ENCODE assay signal across 20 cellular contexts in the genomic region with DNA sequence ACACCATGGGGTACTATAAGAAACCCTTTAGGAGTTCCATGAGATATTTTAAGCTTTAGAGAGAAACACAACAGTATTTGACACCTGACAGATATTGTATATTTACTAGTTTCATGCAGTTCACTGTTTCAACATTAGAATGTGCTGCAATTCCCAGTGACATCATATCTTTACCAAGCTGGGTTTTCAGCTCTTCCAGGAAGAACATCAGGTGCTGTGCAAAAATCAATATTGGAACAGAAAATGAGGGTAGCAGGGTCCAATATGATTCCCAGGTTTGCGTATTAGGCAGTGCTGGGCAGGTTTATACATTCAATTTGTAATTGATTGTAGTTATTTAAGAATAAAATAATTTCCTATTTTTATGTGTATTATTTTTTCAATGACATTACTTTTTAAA.
"Had no signal": no experiment of that assay in that cellular context is flagged by ENCODE, and none has a peak within 500 bp of the region (broad histone marks: within the 10 kb centered on the region; RNA-seq: fewer than 3 reads in every experiment).

No MANE protein-coding gene starts in this region.

- H3K4me3 ChIP-seq: SJSA1, SK-N-MC had no signal

- H3K27ac ChIP-seq: SJSA1, SK-N-MC had no signal

- H3K4me1 ChIP-seq: SJSA1 had no signal

- H3K9me3 ChIP-seq: SJSA1 had no signal

- DNase-seq: KBM-7, MV-4-11, NCI-H1048, NCI-H1105, NCI-H1417, NCI-H1436 treated with DMSO at 0.1 percent for 48 hours, NCI-H1694, NCI-H187 treated with DMSO at 0.1 percent for 48 hours, NCI-H2029 treated with DMSO at 0.1 percent for 48 hours, NCI-H2171 treated with DMSO at 0.1 percent for 48 hours, NCI-H345, NCI-H446 treated with DMSO at 0.1 percent for 48 hours, NCI-H510A treated with DMSO at 0.1 percent for 48 hours, NCI-H526 treated with DMSO at 0.1 percent for 48 hours, NCI-H774, Right ventricle myocardium superior, RPMI8226, SIG-M5 had no signal

- H3K27me3 ChIP-seq: SJSA1 had no signal

- H3K36me3 ChIP-seq: SJSA1 had no signal
